In genomic region chr3:157938154-157938774, GRCh38 we compare ENCODE assay signal across 15 cellular contexts.
DNase-seq lines count a peak whose midpoint lies in the region; ATAC-seq, FAIRE-seq and TF ChIP-seq lines count a peak whose summit lies in the region.
"Had no signal": no experiment of that assay in that cellular context is flagged by ENCODE, and none has a peak within 500 bp of the region (broad histone marks: within the 10 kb centered on the region; RNA-seq: fewer than 3 reads in every experiment).

No MANE protein-coding gene starts in this region.

- H2AK5ac ChIP-seq in IMR-90 (ENCODE audit: low read depth, low read length), result no peak overlapping the region

- H3K4ac ChIP-seq in IMR-90 (ENCODE audit: low read depth, low read length), result no peak overlapping the region

- POLR2A ChIA-PET in IMR-90 (lab: Charles Lee; ENCODE audit: unreplicated experiment), result no interaction called here

- no peak overlapping the region for H4K8ac ChIP-seq in IMR-90 (ENCODE audit: low read depth in 2 of 2, low read length in 2 of 2)

- intact Hi-C loops in IMR-90 (cut with micrococcal nuclease), result no loop called here

- TF ChIP-seq RAD21 in IMR-90 (IDR thresholded peaks at IDR 0.05; ENCODE audit: low read length), result no peak

- no peak overlapping the region for H3K9ac ChIP-seq in IMR-90 (ENCODE audit: low read depth, low read length)

- TF ChIP-seq CTCF in IMR-90 (conservative IDR thresholded peaks at IDR 0.05; ENCODE audit: low read depth, low read length) (no peak), epithelial cell of esophagus (IDR thresholded peaks at IDR 0.05; ENCODE audit: insufficient read depth, low read depth, low read length, missing control alignments) (no peak)

- H3K79me1 ChIP-seq in IMR-90 (ENCODE audit: low read depth in 1 of 2, low read length in 2 of 2), result no peaks in the 10 kb centered on the region

- no peak overlapping the region for H3K14ac ChIP-seq in IMR-90 (replicated peaks; ENCODE audit: low read depth, low read length)

- no peak overlapping the region for H3K18ac ChIP-seq in IMR-90 (ENCODE audit: low read depth, low read length)

- no peaks in the 10 kb centered on the region for H3K9me3 ChIP-seq in IMR-90 (ENCODE audit: control insufficient read depth, insufficient read depth, low read length)
- H3K9me3 ChIP-seq: ovary, testis had no signal

- H2BK120ac ChIP-seq in IMR-90 (ENCODE audit: low read depth, low read length), result no peak overlapping the region

- dilution Hi-C loops in IMR-90 (cut with HindIII; ENCODE audit: low sequenced_read_pairs, unreplicated experiment), result no loop called here

- H4K5ac ChIP-seq in IMR-90 (ENCODE audit: low read depth, low read length), result no peak overlapping the region

- no CpG with 5 or more reads among the region's 5 CpGs for WGBS in IMR-90 (ENCODE audit: extremely low coverage in 2 of 2, insufficient read length in 1 of 2), 2 experiments

- CTCF ChIA-PET in IMR-90 (lab: Yijun Ruan, JAX), result no interaction called here

- H3K23ac ChIP-seq in IMR-90 (ENCODE audit: low read depth, low read length), result no peak overlapping the region

- H2BK20ac ChIP-seq in IMR-90 (ENCODE audit: low read depth, low read length), result no peak overlapping the region

- no peaks in the 10 kb centered on the region for H3K4me1 ChIP-seq in IMR-90 (ENCODE audit: control insufficient read depth, insufficient read depth, low read length)
- H3K4me1 ChIP-seq: testis had no signal

- no peak for FAIRE-seq in urothelium cell line (lab: Jason Lieb, UNC)
- FAIRE-seq: D721Med had no signal

- no peak overlapping the region for H4K91ac ChIP-seq in IMR-90 (ENCODE audit: insufficient read depth, low read depth, low read length)

- H3K36me3 ChIP-seq in IMR-90 (ENCODE audit: control insufficient read depth, insufficient read depth, low read length), result no peaks in the 10 kb centered on the region
- H3K36me3 ChIP-seq: ovary had no signal

- H3K27me3 ChIP-seq in IMR-90 (ENCODE audit: control insufficient read depth, insufficient read depth, low read length), result no peaks in the 10 kb centered on the region
- H3K27me3 ChIP-seq: ovary, testis had no signal

- H2BK15ac ChIP-seq in IMR-90 (ENCODE audit: low read depth, low read length), result no peak overlapping the region

- no peak overlapping the region for H2BK5ac ChIP-seq in IMR-90 (ENCODE audit: low read depth, low read length, poor library complexity, severe bottlenecking)

- BruUV-seq in IMR-90 (replicated peaks; lab: Mats Ljungman, UMichigan), result no TSS peak

- no peaks in the 10 kb centered on the region for H4K20me1 ChIP-seq in IMR-90 (ENCODE audit: insufficient read depth, low read length)

- ATAC-seq in IMR-90 (ENCODE audit: low read depth) (no peak), GM21737 (IDR thresholded peaks at IDR 0.05; ENCODE audit: unreplicated experiment) (no peak), GM18870 (IDR thresholded peaks at IDR 0.05; ENCODE audit: unreplicated experiment) (no peak)
- ATAC-seq: activated CD4-positive, CD25-positive, alpha-beta regulatory T cell treated with anti-CD3 and anti-CD28 coated beads, Interleukin-2, amount 50 U/mL, for 24 hours had no signal

- no peak overlapping the region for H3K27ac ChIP-seq in IMR-90 (ENCODE audit: insufficient read depth, low read length)
- H3K27ac ChIP-seq: ovary, testis had no signal

- peak; percentile 4 for DNase-seq in IMR-90
- DNase-seq in RPMI7951 (ENCODE audit: low read depth), result peak; percentile 33
- peak; percentile 67 for DNase-seq in epithelial cell of esophagus (ENCODE audit: low read depth)
- peak; percentile 18 for DNase-seq in urothelium cell line (ENCODE audit: low spot score)
- no peak for DNase-seq in SW 1271 (lab: John Stamatoyannopoulos, UW)
- DNase-seq: activated T-cell treated with anti-CD3 and anti-CD28 coated beads, Interleukin-2, amount 50 U/mL, for 1 hour; islet precursor cell; Kasumi-1; NCI-H2107; ovary; testis had no signal

- in situ Hi-C loops in IMR-90 (cut with MboI; ENCODE audit: low sequenced_read_pairs), result no loop called here

- no peak overlapping the region for H3K56ac ChIP-seq in IMR-90 (ENCODE audit: extremely low read depth, insufficient read depth, low read length)

- H2AFZ ChIP-seq in IMR-90 (replicated peaks; ENCODE audit: low read length, poor library complexity), result no peak overlapping the region

- H3K4me3 ChIP-seq in IMR-90 (ENCODE audit: insufficient read depth, low read depth, low read length) (no peak overlapping the region), epithelial cell of esophagus (ENCODE audit: low read length) (no peak overlapping the region)
- H3K4me3 ChIP-seq: ovary, testis had no signal

- TF ChIP-seq POLR2A in IMR-90 (IDR thresholded peaks at IDR 0.05; ENCODE audit: low read depth, low read length), result no peak

- no peak overlapping the region for H3K4me2 ChIP-seq in IMR-90 (ENCODE audit: low read depth, low read length)

- no peak overlapping the region for H2AK9ac ChIP-seq in IMR-90 (replicated peaks; ENCODE audit: low read depth, low read length, poor library complexity)

- no peaks in the 10 kb centered on the region for H3K9me1 ChIP-seq in IMR-90 (ENCODE audit: insufficient read depth, low read length)

TF ChIP-seq in IMR-90, 13 proteins besides CTCF, POLR2A, EP300 and RAD21:
- TF ChIP-seq NFE2L2 (IDR thresholded peaks at IDR 0.05; ENCODE audit: low read depth, low read length) (no peak), FOS (IDR thresholded peaks at IDR 0.05; ENCODE audit: low read depth, low read length) (no peak), MAZ (IDR thresholded peaks at IDR 0.05; ENCODE audit: borderline replicate concordance, low read depth, low read length) (no peak), RCOR1 (IDR thresholded peaks at IDR 0.05; ENCODE audit: insufficient replicate concordance, low read length) (no peak), RFX5 (IDR thresholded peaks at IDR 0.05; ENCODE audit: low read depth, low read length) (no peak), MXI1 (IDR thresholded peaks at IDR 0.05; ENCODE audit: borderline replicate concordance, low read depth, low read length) (no peak), USF2 (IDR thresholded peaks at IDR 0.05; ENCODE audit: low read depth, low read length) (no peak), SMC3 (IDR thresholded peaks at IDR 0.05; ENCODE audit: low read depth, low read length) (no peak), CHD1 (IDR thresholded peaks at IDR 0.05; ENCODE audit: low read depth, low read length) (no peak), CEBPB (IDR thresholded peaks at IDR 0.05; ENCODE audit: low read depth, low read length) (no peak), MAFK (IDR thresholded peaks at IDR 0.05; ENCODE audit: low read depth, low read length) (no peak), BHLHE40 (IDR thresholded peaks at IDR 0.05; ENCODE audit: low read depth, low read length) (no peak)
- TF ChIP-seq, protein P1, sequence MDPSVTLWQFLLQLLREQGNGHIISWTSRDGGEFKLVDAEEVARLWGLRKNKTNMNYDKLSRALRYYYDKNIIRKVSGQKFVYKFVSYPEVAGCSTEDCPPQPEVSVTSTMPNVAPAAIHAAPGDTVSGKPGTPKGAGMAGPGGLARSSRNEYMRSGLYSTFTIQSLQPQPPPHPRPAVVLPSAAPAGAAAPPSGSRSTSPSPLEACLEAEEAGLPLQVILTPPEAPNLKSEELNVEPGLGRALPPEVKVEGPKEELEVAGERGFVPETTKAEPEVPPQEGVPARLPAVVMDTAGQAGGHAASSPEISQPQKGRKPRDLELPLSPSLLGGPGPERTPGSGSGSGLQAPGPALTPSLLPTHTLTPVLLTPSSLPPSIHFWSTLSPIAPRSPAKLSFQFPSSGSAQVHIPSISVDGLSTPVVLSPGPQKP (IDR thresholded peaks at IDR 0.05; ENCODE audit: borderline replicate concordance, low read depth, low read length), result no peak

Comparison
In these comparisons a context has a peak if more than half of its experiments do, and no peak if none do; other contexts are left out.
1. DNase-seq: peak in IMR-90 (single experiment), RPMI7951 (single experiment), epithelial cell of esophagus (single experiment) and urothelium cell line (single experiment); none in SW 1271 (0 of 2).